8 cellular contexts compared by ENCODE assay signal in genomic region chr12:56020437-56021189, GRCh38. TPM values are rescaled to one million over a fixed set of nuclear protein-coding genes. Genes with fewer than 3 reads are reported as not detected.
DNase-seq lines count a peak whose midpoint lies in the region; ATAC-seq, FAIRE-seq and TF ChIP-seq lines count a peak whose summit lies in the region.

IKZF4 (plus strand) TSS chr12:56021043; CDS start chr12:56021494, 451 bp downstream.

- H3K27ac ChIP-seq in kidney (ENCODE audit: low read depth in 2 of 2, low read length in 2 of 2): peak within 1 kb of the TSS; percentile 38 to 60
- H3K27ac ChIP-seq in Karpas-422 (ENCODE audit: low read length): no peak within 1 kb of the TSS

- peak within 1 kb of the TSS; percentile 7 to 32 for H3K4me3 ChIP-seq in cardiac fibroblast (replicated peaks in 1 of 2; ENCODE audit: low read depth in 2 of 2, low read length in 2 of 2)
- peak within 1 kb of the TSS; percentile 9 to 42 for H3K4me3 ChIP-seq in kidney (ENCODE audit: low read length in 2 of 2)
- H3K4me3 ChIP-seq in Karpas-422 (ENCODE audit: low read length): no peak within 1 kb of the TSS

- H3K9ac ChIP-seq in kidney (ENCODE audit: low read length in 2 of 2) (peak within 1 kb of the TSS in 1 of 2 donors; percentile 56), Karpas-422 (ENCODE audit: low read length) (no peak within 1 kb of the TSS)

- H3K79me2 ChIP-seq in Karpas-422 (ENCODE audit: low read length): no peaks in the 10 kb centered on the region

- ATAC-seq in stimulated activated naive CD8-positive, alpha-beta T cell treated with anti-CD3 and anti-CD28 coated beads, Interleukin-15, amount 100 ng/mL, for 72 hours: peak; percentile 61
- ATAC-seq in GM19455 (IDR thresholded peaks at IDR 0.05; ENCODE audit: unreplicated experiment): no peak

- H3K4me2 ChIP-seq in Karpas-422 (ENCODE audit: low read depth, low read length, poor library complexity, severe bottlenecking): no peak within 1 kb of the TSS

- FAIRE-seq in kidney (lab: Jason Lieb, UNC): no peak

- H3K4me1 ChIP-seq in kidney (ENCODE audit: control insufficient read depth in 1 of 2, insufficient read depth in 1 of 2, low read depth in 1 of 2, low read length in 2 of 2) (peaks cover 0 to 5% of the 10 kb centered on the region in 2 donors), Karpas-422 (ENCODE audit: low read length) (peaks cover 7% of the 10 kb centered on the region; the same call in 1 of the 2 replicates)

- DNase-seq in AML-193 (lab: John Stamatoyannopoulos, UW): peak; percentile 61 to 74
- peak; percentile 61 for DNase-seq in NCI-H2227 (lab: John Stamatoyannopoulos, UW; ENCODE audit: unreplicated experiment)
- peak in 1 of 2 donors; percentile 85 for DNase-seq in cardiac fibroblast (ENCODE audit: low read depth in 2 of 2)
- DNase-seq in kidney: peak; percentile 89
- DNase-seq in stimulated activated naive CD8-positive, alpha-beta T cell treated with anti-CD3 and anti-CD28 coated beads, Interleukin-15, amount 100 ng/mL, for 72 hours: no peak
- DNase-seq in Karpas-422: no peak
- no peak for DNase-seq in SW480 (ENCODE audit: low spot score)

- H3K27ac Mint-ChIP-seq in stimulated activated naive CD8-positive, alpha-beta T cell treated with anti-CD3 and anti-CD28 coated beads, Interleukin-15, amount 100 ng/mL, for 72 hours: peak within 1 kb of the TSS; percentile 97 to 100

- no peaks in the 10 kb centered on the region for H4K20me1 ChIP-seq in Karpas-422 (ENCODE audit: insufficient read depth, low read depth, low read length)

- no peaks in the 10 kb centered on the region for H3K27me3 ChIP-seq in Karpas-422 (ENCODE audit: low read length)

- H3K27me3 Mint-ChIP-seq in stimulated activated naive CD8-positive, alpha-beta T cell treated with anti-CD3 and anti-CD28 coated beads, Interleukin-15, amount 100 ng/mL, for 72 hours: no peaks in the 10 kb centered on the region

- H2AFZ ChIP-seq in Karpas-422 (ENCODE audit: low read length): no peak within 1 kb of the TSS

- peak within 1 kb of the TSS; percentile 95 to 99 for H3K4me3 Mint-ChIP-seq in stimulated activated naive CD8-positive, alpha-beta T cell treated with anti-CD3 and anti-CD28 coated beads, Interleukin-15, amount 100 ng/mL, for 72 hours

- intact Hi-C loops in kidney (cut with DNase I): no loop called here

- TF ChIP-seq CTCF in cardiac fibroblast (IDR thresholded peaks at IDR 0.05; ENCODE audit: low read depth, low read length) (no peak), kidney (IDR thresholded peaks at IDR 0.05; ENCODE audit: borderline replicate concordance, extremely low read depth, insufficient read depth) (no peak)

- H3K9me3 Mint-ChIP-seq in stimulated activated naive CD8-positive, alpha-beta T cell treated with anti-CD3 and anti-CD28 coated beads, Interleukin-15, amount 100 ng/mL, for 72 hours: no peaks in the 10 kb centered on the region

- H3K9me2 ChIP-seq in Karpas-422 (replicated peaks; ENCODE audit: insufficient read depth, low read length): no peaks in the 10 kb centered on the region

- peaks cover 71% of the 10 kb centered on the region for H3K4me1 Mint-ChIP-seq in stimulated activated naive CD8-positive, alpha-beta T cell treated with anti-CD3 and anti-CD28 coated beads, Interleukin-15, amount 100 ng/mL, for 72 hours

- H3K9me3 ChIP-seq in kidney (ENCODE audit: control insufficient read depth in 1 of 2, low read length in 2 of 2): no peaks in the 10 kb centered on the region
- H3K9me3 ChIP-seq in Karpas-422 (ENCODE audit: low read length): no peaks in the 10 kb centered on the region

- H3K36me3 ChIP-seq in kidney (ENCODE audit: control insufficient read depth in 1 of 2, insufficient read depth in 2 of 2, low read length in 2 of 2) (peaks cover 0 to 8% of the 10 kb centered on the region in 2 donors), Karpas-422 (ENCODE audit: insufficient read depth, low read length) (no peaks in the 10 kb centered on the region)

RNA-seq across cellular contexts. Expression of gene IKZF4, which starts in this region (rescaled TPM):
- total RNA-seq in kidney: 9.4 TPM
- polyA plus RNA-seq in kidney (ENCODE audit: insufficient read depth, low read depth, low replicate concordance): 2.7 TPM
- 1.0 and 7.4 TPM in 2 replicates for total RNA-seq in Karpas-422 (2014; rRNA removed; shearing (Covaris generic); ENCODE audit: low replicate concordance)

Comparison
In these comparisons a context has a peak if more than half of its experiments do, and no peak if none do; other contexts are left out.
1. DNase-seq: peak in AML-193 (2 of 2), NCI-H2227 (single experiment) and kidney (single experiment); none in stimulated activated naive CD8-positive, alpha-beta T cell treated with anti-CD3 and anti-CD28 coated beads, Interleukin-15, amount 100 ng/mL, for 72 hours (0 of 2), Karpas-422 (single experiment) and SW480 (single experiment).